Comparison of ENCODE assay signal across 2 cellular contexts in the genomic region with DNA sequence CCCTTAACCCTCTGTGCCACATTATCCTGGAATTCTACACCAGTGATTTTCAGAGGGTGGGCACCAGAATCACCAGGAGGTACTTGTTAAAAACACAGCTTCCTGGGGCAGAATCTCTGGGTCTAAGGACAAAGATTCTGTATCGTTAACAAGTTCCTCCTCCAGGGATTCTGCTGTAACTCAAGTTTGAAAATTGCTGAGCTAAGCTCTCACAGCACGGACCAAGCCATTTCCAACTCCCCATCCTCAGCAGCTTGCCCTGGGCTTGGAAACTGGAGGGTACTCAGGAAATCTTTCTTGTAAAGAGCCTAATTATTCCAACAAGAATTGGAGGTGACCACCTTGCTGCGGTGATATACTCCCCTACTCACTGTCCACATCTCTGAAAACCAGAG.
TF ChIP-seq lines count a peak whose summit lies in the region.

No MANE protein-coding gene starts in this region.

TF ChIP-seq in HepG2, 621 proteins besides CTCF, POLR2A, EP300 and RAD21:
- TF ChIP-seq SIX4 (CRISPR knock-in tag; IDR thresholded peaks at IDR 0.05) (no peak), MAFF (IDR thresholded peaks at IDR 0.05; ENCODE audit: low read depth, low read length) (peak; percentile 47; the same call in 1 of the 2 replicates), MAFK (conservative IDR thresholded peaks at IDR 0.05 in 1 of 2, IDR thresholded peaks at IDR 0.05 in 1 of 2; ENCODE audit: low read length in 2 of 2) (peak; percentile 67 to 82; a peak in 3 of 4 replicates), TAF1 (CRISPR knock-in tag; IDR thresholded peaks at IDR 0.05) (no peak)

TF ChIP-seq in K562, 482 proteins besides CTCF, POLR2A, EP300 and RAD21:
- TF ChIP-seq ZNF316 (IDR thresholded peaks at IDR 0.05) (peak; percentile 47), GTF2F1 (IDR thresholded peaks at IDR 0.05; ENCODE audit: low read depth, low read length) (no peak)
